ENCODE assay signal across 12 cellular contexts in the genomic region with DNA sequence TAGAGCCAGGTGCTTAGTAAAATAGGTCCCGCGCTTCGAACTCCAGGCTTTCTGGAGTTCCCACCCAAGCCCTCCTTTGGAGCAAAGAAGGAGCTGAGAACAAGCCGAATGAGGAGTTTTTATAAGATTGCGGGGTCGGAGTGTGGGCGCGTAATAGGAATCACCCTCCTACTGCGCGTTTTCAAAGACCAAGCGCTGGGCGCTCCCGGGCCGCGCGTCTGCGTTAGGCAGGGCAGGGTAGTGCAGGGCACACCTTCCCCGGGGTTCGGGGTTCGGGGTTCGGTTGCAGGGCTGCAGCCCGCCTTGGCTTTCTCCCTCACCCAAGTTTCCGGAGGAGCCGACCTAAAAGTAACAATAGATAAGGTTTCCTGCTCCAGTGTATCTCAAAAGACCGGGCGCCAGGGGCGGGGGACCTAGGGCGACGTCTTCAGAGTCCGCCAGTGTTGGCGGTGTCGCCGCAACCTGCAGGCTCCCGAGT. TPM values are rescaled to one million over a fixed set of nuclear protein-coding genes. Genes with fewer than 3 reads are reported as not detected.
DNase-seq lines count a peak whose midpoint lies in the region; TF ChIP-seq lines count a peak whose summit lies in the region.
"Had no signal": no experiment of that assay in that cellular context is flagged by ENCODE, and none has a peak within 500 bp of the region (broad histone marks: within the 10 kb centered on the region; RNA-seq: fewer than 3 reads in every experiment).

No MANE protein-coding gene starts in this region.

- H3K4me3 Mint-ChIP-seq in Calu3 (ENCODE audit: low read depth, unreplicated experiment), result no peak overlapping the region

- no peaks in the 10 kb centered on the region for H3K9me3 Mint-ChIP-seq in Calu3 (ENCODE audit: low read depth, unreplicated experiment)

- H3K4me3 ChIP-seq in HFF-Myc (replicated peaks; ENCODE audit: low read depth, low read length) (peak overlapping the region; percentile 51), dorsolateral prefrontal cortex (peak overlapping the region in 58 of 59 donors; percentile 9 to 68 (median 52)), stomach (peak overlapping the region; percentile 47 to 67 (median 55))

- peaks cover 7% of the 10 kb centered on the region for H3K4me1 Mint-ChIP-seq in Calu3 (ENCODE audit: low read depth, unreplicated experiment)

- H3K27me3 ChIP-seq in dorsolateral prefrontal cortex, result peaks cover 0 to 61% (median 37%) of the 10 kb centered on the region in 45 donors
- peaks cover 0 to 55% (median 14%) of the 10 kb centered on the region in 3 donors for H3K27me3 ChIP-seq in stomach

- H3K36me3 Mint-ChIP-seq in Calu3 (ENCODE audit: insufficient read depth, unreplicated experiment), result peaks cover 14% of the 10 kb centered on the region

- intact Hi-C loops in dorsolateral prefrontal cortex (cut with DNase I) (no loop called here), stomach (cut with DNase I; ENCODE audit: low total_unique reads) (no loop called here), Calu3 (cut with micrococcal nuclease; ENCODE audit: unreplicated experiment) (no loop called here)

- peaks cover 45% of the 10 kb centered on the region for H3K27me3 Mint-ChIP-seq in Calu3 (ENCODE audit: unreplicated experiment)

- no peak overlapping the region for H3K27ac Mint-ChIP-seq in Calu3 (ENCODE audit: unreplicated experiment)

- no peak for DNase-seq in HFF-Myc (ENCODE audit: extremely low read depth, low read depth)
- no peak for DNase-seq in dorsolateral prefrontal cortex
- DNase-seq in left kidney (ENCODE audit: low read depth, low spot score), result peak; percentile 28
- no peak for DNase-seq in stomach
- no peak for DNase-seq in activated gamma-delta T cell (lab: John Stamatoyannopoulos, UW)
- DNase-seq in Calu3, result no peak
- DNase-seq in NAMALWA (ENCODE audit: low spot score), result no peak
- DNase-seq: activated CD4-positive, alpha-beta T cell treated with anti-CD3 and anti-CD28 coated beads for 1 hour; GDM1; naive thymus-derived CD8-positive, alpha-beta T cell; NCI-H187 treated with DMSO at 0.1 percent for 48 hours had no signal

- peaks cover 0 to under 1% (median 0%) of the 10 kb centered on the region in 4 donors for H3K9me3 ChIP-seq in stomach

- H3K36me3 ChIP-seq in stomach, result no peaks in the 10 kb centered on the region

- CTCF ChIA-PET in Calu3 (lab: Charles Lee), result interaction anchor here (0.6 kb wide), 1 partner anchor 14 kb away, joined by 3 read pairs; no protein-coding TSS in a partner anchor

- BruUV-seq in Calu3 (replicated peaks; lab: Mats Ljungman, UMichigan), result no TSS peak

- H3K4me1 ChIP-seq in stomach, result peaks cover 7 to 52% (median 41%) of the 10 kb centered on the region in 4 donors

- WGBS in stomach, 5 donors, result 7 to 17% (median 11%) methylated on average over 34 of the region's 34 CpGs

- TF ChIP-seq CTCF in HFF-Myc (IDR thresholded peaks at IDR 0.05; ENCODE audit: low read depth, low read length, missing control alignments), result no peak
- TF ChIP-seq CTCF in dorsolateral prefrontal cortex (IDR thresholded peaks at IDR 0.05 in 54 of 56, conservative IDR thresholded peaks at IDR 0.05 in 2 of 56; ENCODE audit: low read depth in 1 of 56, partially characterized antibody in 56 of 56), result no peak
- no peak for TF ChIP-seq CTCF in stomach (IDR thresholded peaks at IDR 0.05)
- no peak for TF ChIP-seq CTCF in Calu3 (IDR thresholded peaks at IDR 0.05; ENCODE audit: unreplicated experiment)

- TF ChIP-seq EP300 in stomach (IDR thresholded peaks at IDR 0.05), result no peak

- TF ChIP-seq POLR2A in stomach (IDR thresholded peaks at IDR 0.05), result no peak

- peak overlapping the region in 6 of 59 donors; percentile 16 to 59 (median 36) for H3K27ac ChIP-seq in dorsolateral prefrontal cortex
- peak overlapping the region; percentile 21 to 89 (median 32) for H3K27ac ChIP-seq in stomach

RNA-seq across cellular contexts. Expression of a gene that starts 3.6 kb away (rescaled TPM):
- total RNA-seq in dorsolateral prefrontal cortex (10 to 100 TPM in 93 of 120 experiments, 1 to 10 TPM in 27; 3.2 to 29.4 (median 13.0) TPM), stomach (10 to 100 TPM in 4 of 5 donors, 1 to 10 TPM in 1; 1.2 to 26.1 (median 15.6) TPM), Calu3 (2022) (0.24 TPM in 2 replicates)
- polyA plus RNA-seq in stomach, result 10 to 100 TPM in 1 of 3 donors, 1 to 10 TPM in 2; 1.1 to 11.9 (median 4.2) TPM
- total RNA-seq: naive thymus-derived CD8-positive, alpha-beta T cell had no signal
- polyA plus RNA-seq: naive thymus-derived CD8-positive, alpha-beta T cell had no signal

RNA-seq across cellular contexts. Expression of a gene that starts 44.6 kb away (rescaled TPM):
- total RNA-seq in dorsolateral prefrontal cortex, result 10 to 100 TPM in 38 of 120 experiments, 1 to 10 TPM in 82; 4.6 to 20.8 (median 8.9) TPM
- total RNA-seq in stomach, result 10 to 100 TPM in 3 of 5 donors, 1 to 10 TPM in 1, not detected in 1; 2.6 to 24.9 (median 16.5) TPM
- 1 to 10 TPM; 1.8 to 9.6 (median 4.4) TPM for polyA plus RNA-seq in stomach
- not detected in 2 replicates for total RNA-seq in Calu3 (2022)
- total RNA-seq: naive thymus-derived CD8-positive, alpha-beta T cell; RPMI7951 had no signal
